8 cellular contexts compared by ENCODE assay signal in the genomic region with DNA sequence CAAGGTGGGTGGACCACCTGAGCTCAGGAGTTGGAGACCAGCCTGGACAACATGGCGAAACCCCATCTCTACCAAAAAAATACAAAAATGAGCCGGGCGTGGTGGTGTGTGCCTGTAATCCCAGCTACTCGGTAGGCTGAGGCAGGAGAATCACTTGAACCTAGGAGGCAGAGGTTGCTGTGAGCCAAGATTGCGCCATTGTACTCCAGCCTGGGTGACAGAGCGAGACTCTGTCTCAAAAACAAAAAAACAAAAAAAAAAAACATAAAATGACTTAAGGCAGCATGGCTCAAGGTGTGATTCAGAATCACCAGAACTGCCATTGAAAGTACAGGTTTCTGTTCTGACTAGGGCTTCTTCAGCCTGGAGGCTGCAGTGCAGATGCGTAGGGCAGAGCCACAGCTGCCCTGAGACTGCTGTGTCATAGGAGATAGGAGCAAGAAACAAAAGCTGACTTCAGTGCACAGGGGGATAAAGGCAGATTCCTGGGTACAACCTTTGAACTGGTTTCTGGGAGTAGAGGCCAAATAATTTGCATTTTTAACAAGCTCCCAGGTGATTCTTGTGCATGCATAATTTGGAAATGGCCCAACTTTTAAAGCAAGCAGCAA. TPM values are rescaled to one million over a fixed set of nuclear protein-coding genes. Genes with fewer than 3 reads are reported as not detected.
DNase-seq lines count a peak whose midpoint lies in the region; ATAC-seq and TF ChIP-seq lines count a peak whose summit lies in the region.
"Not testable (repeated sequence)": the region's sequence is repeated elsewhere in the genome, so short reads cannot be mapped to it uniquely, and the experiment has no call there.

No MANE protein-coding gene starts in this region.

- ATAC-seq in GM19023 (IDR thresholded peaks at IDR 0.05; ENCODE audit: unreplicated experiment) (peak; percentile 73), GM21390 (IDR thresholded peaks at IDR 0.05; ENCODE audit: unreplicated experiment) (peak; percentile 77), HG02678 (IDR thresholded peaks at IDR 0.05; ENCODE audit: unreplicated experiment) (peak; percentile 62), HG03135 (IDR thresholded peaks at IDR 0.05; ENCODE audit: unreplicated experiment) (peak; percentile 64)
- not testable (repeated sequence) for ATAC-seq in left ventricle myocardium superior

- intact Hi-C loops in left ventricle myocardium superior (cut with micrococcal nuclease), result not testable (repeated sequence)

- not testable (repeated sequence) for H3K27me3 Mint-ChIP-seq in activated T-cell treated with anti-CD3 and anti-CD28 coated beads, Interleukin-2, amount 50 U/mL, for 24 hours

- not testable (repeated sequence) for H3K9me3 Mint-ChIP-seq in activated T-cell treated with anti-CD3 and anti-CD28 coated beads, Interleukin-2, amount 50 U/mL, for 24 hours

- not testable (repeated sequence) for H3K4me3 Mint-ChIP-seq in activated T-cell treated with anti-CD3 and anti-CD28 coated beads, Interleukin-2, amount 50 U/mL, for 24 hours

- peak overlapping the region; percentile 86 for H3K27ac Mint-ChIP-seq in activated T-cell treated with anti-CD3 and anti-CD28 coated beads, Interleukin-2, amount 50 U/mL, for 24 hours

- H3K36me3 Mint-ChIP-seq in activated T-cell treated with anti-CD3 and anti-CD28 coated beads, Interleukin-2, amount 50 U/mL, for 24 hours (ENCODE audit: low read depth), result peaks cover 64% of the 10 kb centered on the region

- H3K4me1 Mint-ChIP-seq in activated T-cell treated with anti-CD3 and anti-CD28 coated beads, Interleukin-2, amount 50 U/mL, for 24 hours (ENCODE audit: low read depth), result peaks cover 32% of the 10 kb centered on the region

- DNase-seq in GM10266 (ENCODE audit: extremely low spot score), result peak; percentile 74
- DNase-seq in NCI-H526 (lab: John Stamatoyannopoulos, UW), result peak; percentile 69 to 74
- peak; percentile 46 for DNase-seq in activated T-cell treated with anti-CD3 and anti-CD28 coated beads, Interleukin-2, amount 50 U/mL, for 24 hours
- DNase-seq in left ventricle myocardium superior, result peak; percentile 9

- TF ChIP-seq CTCF in GM10266 (IDR thresholded peaks at IDR 0.05; ENCODE audit: control insufficient read depth, insufficient read depth, low read depth, missing control alignments), result not testable (repeated sequence)

RNA-seq across cellular contexts. Expression of gene HDDC3, which starts 9.5 kb away (rescaled TPM):
- 15.0 TPM for total RNA-seq in left ventricle myocardium superior

RNA-seq across cellular contexts. Expression of gene UNC45A, which starts 12.3 kb away (rescaled TPM):
- 24.4 TPM for total RNA-seq in left ventricle myocardium superior

RNA-seq across cellular contexts. Expression of gene MAN2A2, which starts 19.7 kb away (rescaled TPM):
- total RNA-seq in left ventricle myocardium superior, result 146 TPM

RNA-seq across cellular contexts. Expression of gene RCCD1, which starts 31.9 kb away (rescaled TPM):
- total RNA-seq in left ventricle myocardium superior, result 11.5 TPM

RNA-seq across cellular contexts. Expression of gene FES, which starts 38.5 kb away (rescaled TPM):
- 15.4 TPM for total RNA-seq in left ventricle myocardium superior

Comparison
In these comparisons a context has a peak if more than half of its experiments do, and no peak if none do; other contexts are left out.
1. DNase-seq: peak in every context shown above with its lines; median percentile 74 in GM10266; 72 in NCI-H526; 46 in activated T-cell treated with anti-CD3 and anti-CD28 coated beads, Interleukin-2, amount 50 U/mL, for 24 hours; 9 in left ventricle myocardium superior.